ENCODE assay signal across 17 cellular contexts in genomic region chr2:143152652-143153051, GRCh38. TPM values are rescaled to one million over a fixed set of nuclear protein-coding genes. Genes with fewer than 3 reads are reported as not detected.
DNase-seq lines count a peak whose midpoint lies in the region; ATAC-seq lines count a peak whose summit lies in the region.
"Had no signal": no experiment of that assay in that cellular context is flagged by ENCODE, and none has a peak within 500 bp of the region (broad histone marks: within the 10 kb centered on the region; RNA-seq: fewer than 3 reads in every experiment).

No MANE protein-coding gene starts in this region.

- peaks cover 15% of the 10 kb centered on the region for H3K36me3 Mint-ChIP-seq in CD4-positive, CD25-positive, alpha-beta regulatory T cell
- H3K36me3 Mint-ChIP-seq in effector memory CD8-positive, alpha-beta T cell (ENCODE audit: insufficient read depth) = peaks cover 9% of the 10 kb centered on the region

- ATAC-seq in CD4-positive, CD25-positive, alpha-beta regulatory T cell (ENCODE audit: low read depth in 2 of 2) = no peak
- ATAC-seq in effector memory CD8-positive, alpha-beta T cell (replicated peaks) = no peak
- ATAC-seq in HG03139 (IDR thresholded peaks at IDR 0.05; ENCODE audit: unreplicated experiment) (no peak), HG03442 (IDR thresholded peaks at IDR 0.05; ENCODE audit: unreplicated experiment) (no peak)
- ATAC-seq: activated CD4-positive, CD25-positive, alpha-beta regulatory T cell treated with anti-CD3 and anti-CD28 coated beads, Interleukin-2, amount 50 U/mL, for 24 hours; sciatic nerve had no signal

- peak overlapping the region in 10 of 11 experiments; percentile 1 to 84 (median 36); a peak in 14 of 22 replicates for H3K4me2 ChIP-seq in BLaER1 treated with 17β-estradiol and CSF1 and Interleukin-3, amounts not matched to agents 10 nM and 100 nM

- peaks cover 66 to 98% (median 76%) of the 10 kb centered on the region in 4 donors for H3K4me1 Mint-ChIP-seq in CD4-positive, CD25-positive, alpha-beta regulatory T cell
- peaks cover 37 to 72% of the 10 kb centered on the region in 2 donors for H3K4me1 Mint-ChIP-seq in effector memory CD8-positive, alpha-beta T cell (ENCODE audit: low read depth in 2 of 2)

- no peaks in the 10 kb centered on the region for H3K9me3 Mint-ChIP-seq in CD4-positive, CD25-positive, alpha-beta regulatory T cell
- H3K9me3 Mint-ChIP-seq in effector memory CD8-positive, alpha-beta T cell = no peaks in the 10 kb centered on the region

- peaks cover 23 to 79% (median 63%) of the 10 kb centered on the region in 10 experiments for H3K4me1 ChIP-seq in BLaER1 treated with 17β-estradiol and CSF1 and Interleukin-3, amounts not matched to agents 10 nM and 100 nM
- H3K4me1 ChIP-seq in CD4-positive, CD25-positive, alpha-beta regulatory T cell (ENCODE audit: control insufficient read depth, insufficient read depth, low read length, poor library complexity, severe bottlenecking) = peaks cover 71% of the 10 kb centered on the region
- H3K4me1 ChIP-seq: testis had no signal

- H4K20me1 ChIP-seq in BLaER1 treated with 17β-estradiol and CSF1 and Interleukin-3, amounts not matched to agents 10 nM and 100 nM = peaks cover 0 to 28% (median 9%) of the 10 kb centered on the region in 11 experiments; a peak in 10 of 22 replicates

- H3K27me3 ChIP-seq in BLaER1 treated with 17β-estradiol and CSF1 and Interleukin-3, amounts not matched to agents 10 nM and 100 nM = no peaks in the 10 kb centered on the region
- no peaks in the 10 kb centered on the region for H3K27me3 ChIP-seq in CD4-positive, CD25-positive, alpha-beta regulatory T cell (ENCODE audit: control insufficient read depth, insufficient read depth, low read length)
- H3K27me3 ChIP-seq: testis had no signal

- H3K27ac ChIP-seq in BLaER1 treated with 17β-estradiol and CSF1 and Interleukin-3, amounts not matched to agents 10 nM and 100 nM = peak overlapping the region in 3 of 11 experiments; percentile 12 to 27 (median 20); a peak in 4 of 22 replicates
- no peak overlapping the region for H3K27ac ChIP-seq in CD4-positive, CD25-positive, alpha-beta regulatory T cell (ENCODE audit: insufficient read depth, low read length, poor library complexity, severe bottlenecking)
- H3K27ac ChIP-seq: testis had no signal

- DNase-seq in CD4-positive, CD25-positive, alpha-beta regulatory T cell = no peak
- DNase-seq in OCI-M1 (lab: John Stamatoyannopoulos, UW) = peak; percentile 45
- DNase-seq in effector memory CD8-positive, alpha-beta T cell = no peak
- no peak for DNase-seq in activated effector memory CD4-positive, alpha-beta T cell treated with anti-CD3 and anti-CD28 coated beads, Interleukin-2, amount 50 U/mL, for 16 hours
- DNase-seq: DMS79, foreskin fibroblast, NCI-H1092 treated with DMSO at 0.1 percent for 48 hours, occipital lobe, testis had no signal

- H3K4me3 ChIP-seq in BLaER1 treated with 17β-estradiol and CSF1 and Interleukin-3, amounts not matched to agents 10 nM and 100 nM = no peak overlapping the region
- H3K4me3 ChIP-seq in CD4-positive, CD25-positive, alpha-beta regulatory T cell (ENCODE audit: low read depth, low read length) = peak overlapping the region; percentile 45
- H3K4me3 ChIP-seq: testis had no signal

- H3K36me3 ChIP-seq in BLaER1 treated with 17β-estradiol and CSF1 and Interleukin-3, amounts not matched to agents 10 nM and 100 nM = peaks cover 14 to 39% (median 23%) of the 10 kb centered on the region in 11 experiments; a peak in 18 of 22 replicates
- H3K36me3 ChIP-seq in CD4-positive, CD25-positive, alpha-beta regulatory T cell (ENCODE audit: control insufficient read depth, insufficient read depth, low read length) = peaks cover 25% of the 10 kb centered on the region

- H3K4me3 Mint-ChIP-seq in CD4-positive, CD25-positive, alpha-beta regulatory T cell = peak overlapping the region in 3 of 4 donors; percentile 34 to 78 (median 64)
- peak overlapping the region in 1 of 2 donors; percentile 25 for H3K4me3 Mint-ChIP-seq in effector memory CD8-positive, alpha-beta T cell

- H3K9me3 ChIP-seq in BLaER1 treated with 17β-estradiol and CSF1 and Interleukin-3, amounts not matched to agents 10 nM and 100 nM (replicated peaks in 1 of 11) = peaks cover 0 to 8% (median 0%) of the 10 kb centered on the region in 11 experiments; a peak in 1 of 22 replicates
- no peaks in the 10 kb centered on the region for H3K9me3 ChIP-seq in CD4-positive, CD25-positive, alpha-beta regulatory T cell (ENCODE audit: control insufficient read depth in 2 of 2, low read length in 2 of 2)
- H3K9me3 ChIP-seq: testis had no signal

- H3K9ac ChIP-seq in BLaER1 treated with 17β-estradiol and CSF1 and Interleukin-3, amounts not matched to agents 10 nM and 100 nM = no peak overlapping the region

- peak overlapping the region; percentile 80 to 91 (median 90) for H3K27ac Mint-ChIP-seq in CD4-positive, CD25-positive, alpha-beta regulatory T cell
- peak overlapping the region; percentile 4 to 59 for H3K27ac Mint-ChIP-seq in effector memory CD8-positive, alpha-beta T cell

- H3K27me3 Mint-ChIP-seq in CD4-positive, CD25-positive, alpha-beta regulatory T cell = no peaks in the 10 kb centered on the region
- H3K27me3 Mint-ChIP-seq in effector memory CD8-positive, alpha-beta T cell = no peaks in the 10 kb centered on the region

RNA-seq across cellular contexts. Expression of gene ARHGAP15, which starts 23.4 kb away (rescaled TPM):
- total RNA-seq in CD4-positive, CD25-positive, alpha-beta regulatory T cell = 261 TPM
- polyA plus RNA-seq in CD4-positive, CD25-positive, alpha-beta regulatory T cell = 100 to 1,000 TPM; 242 to 285 (median 260) TPM
- total RNA-seq: astrocyte, endothelial cell of umbilical vein had no signal
- polyA plus RNA-seq: BJ, endothelial cell of umbilical vein had no signal
